Comparison of ENCODE assay signal across 8 cellular contexts in genomic region chr20:49583669-49584417, GRCh38. TPM values are rescaled to one million over a fixed set of nuclear protein-coding genes. Genes with fewer than 3 reads are reported as not detected.
DNase-seq lines count a peak whose midpoint lies in the region; ATAC-seq and TF ChIP-seq lines count a peak whose summit lies in the region.

No MANE protein-coding gene starts in this region.

- H3K27me3 ChIP-seq in BE2C, result no peaks in the 10 kb centered on the region
- H3K27me3 ChIP-seq in upper lobe of left lung, result no peaks in the 10 kb centered on the region

- no peaks in the 10 kb centered on the region for H3K4me1 ChIP-seq in BE2C
- peaks cover 8 to 30% (median 23%) of the 10 kb centered on the region in 4 donors for H3K4me1 ChIP-seq in upper lobe of left lung

- no peaks in the 10 kb centered on the region for H3K36me3 ChIP-seq in BE2C
- no peaks in the 10 kb centered on the region for H3K36me3 ChIP-seq in upper lobe of left lung

- peak; percentile 96 for ATAC-seq in left colon
- ATAC-seq in upper lobe of left lung (ENCODE audit: low FRiP score in 2 of 2), result peak; percentile 73 to 85
- ATAC-seq in GM21529 (IDR thresholded peaks at IDR 0.05; ENCODE audit: unreplicated experiment), result no peak
- no peak for ATAC-seq in HG03045 (IDR thresholded peaks at IDR 0.05; ENCODE audit: unreplicated experiment)

- H3K4me3 ChIP-seq in BE2C (ENCODE audit: low read depth, low read length) (no peak overlapping the region), upper lobe of left lung (no peak overlapping the region)

- TF ChIP-seq EP300 in upper lobe of left lung (IDR thresholded peaks at IDR 0.05), result peak in 2 of 4 donors; percentile 30 to 51

- H3K9me3 ChIP-seq in BE2C (peaks cover 3% of the 10 kb centered on the region), upper lobe of left lung (peaks cover 0 to 6% (median 2%) of the 10 kb centered on the region in 4 donors)

- no peak for TF ChIP-seq POLR2A in upper lobe of left lung (IDR thresholded peaks at IDR 0.05)

- intact Hi-C loops in left colon (cut with DNase I, micrococcal nuclease), result no loop called here

- DNase-seq in BE2C (peak; percentile 31), NCI-H1092 (lab: John Stamatoyannopoulos, UW) (peak; percentile 80), amniotic epithelial cell (ENCODE audit: low read depth) (peak; percentile 91), left colon (peak; percentile 42 to 76), upper lobe of left lung (peak in 1 of 2 donors; percentile 56)
- no peak for DNase-seq in stimulated activated CD4-positive, alpha-beta T cell treated with anti-CD3 and anti-CD28 coated beads, Interleukin-1b, Interleukin-23, amount 100 ng/mL, for 48 hours

- peak overlapping the region in 2 of 4 donors; percentile 42 to 48 for H3K27ac ChIP-seq in upper lobe of left lung

- WGBS in upper lobe of left lung, 2 donors, result 63 to 64% methylated on average over 10 to 12 of the region's 12 CpGs

- TF ChIP-seq CTCF in BE2C (IDR thresholded peaks at IDR 0.05; ENCODE audit: low read depth, low read length) (no peak), upper lobe of left lung (IDR thresholded peaks at IDR 0.05) (no peak)

RNA-seq across cellular contexts. Expression of gene PTGIS, which starts 15.9 kb away (rescaled TPM):
- polyA plus RNA-seq in BE2C (2012; ENCODE audit: insufficient read depth, insufficient read length, low read depth), result not detected
- total RNA-seq in left colon, result 10 to 100 TPM in 1 of 2 donors, 1 to 10 TPM in 1; 4.5 to 13.0 TPM
- total RNA-seq in upper lobe of left lung, result 10 to 100 TPM in 4 of 6 donors, 1 to 10 TPM in 2; 8.2 to 71.4 (median 18.4) TPM

Comparison
In these comparisons a context has a peak if more than half of its experiments do, and no peak if none do; other contexts are left out.
1. ATAC-seq: peak in left colon (single experiment) and upper lobe of left lung (2 of 2); none in GM21529 (single experiment) and HG03045 (single experiment).